In the genomic region with DNA sequence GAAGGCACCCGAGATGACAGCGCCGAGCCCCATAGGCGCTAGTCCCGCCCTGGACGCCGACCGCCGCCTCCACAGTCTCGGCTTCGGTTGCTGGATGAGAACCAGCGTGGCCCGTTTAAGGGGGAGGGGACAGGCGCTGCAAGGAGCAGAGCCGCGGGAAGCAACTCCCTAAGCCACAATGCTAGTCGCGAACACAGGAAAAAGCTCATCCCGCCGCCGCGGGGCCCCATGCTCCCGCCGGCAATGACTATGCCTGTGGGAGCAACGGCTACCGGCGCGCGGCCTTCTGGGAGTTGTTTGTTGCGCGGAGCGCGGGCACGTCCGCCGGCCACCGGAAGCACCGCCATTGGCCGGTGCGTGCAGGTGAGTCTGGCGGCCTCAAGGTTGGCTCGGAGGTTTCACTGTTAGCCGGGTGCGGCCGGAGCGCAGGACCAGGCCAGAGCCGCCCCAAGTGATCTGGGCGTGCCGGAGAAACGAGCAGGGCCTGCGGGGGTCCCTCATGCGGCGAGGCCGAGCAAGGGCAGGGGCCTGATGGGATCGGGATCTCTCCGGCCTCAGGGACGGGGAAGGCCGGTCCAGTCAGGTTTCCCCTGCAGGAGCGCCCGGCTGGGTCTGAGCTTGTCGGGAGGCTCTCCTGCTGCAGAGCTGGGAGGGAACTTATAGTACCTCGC, we compare ENCODE assay signal across 8 cellular contexts. TPM values are rescaled to one million over a fixed set of nuclear protein-coding genes. Genes with fewer than 3 reads are reported as not detected.
DNase-seq lines count a peak whose midpoint lies in the region; ATAC-seq and TF ChIP-seq lines count a peak whose summit lies in the region.

TSS of gene ZNF544 (plus strand) at position 331 of the 671 bp plus-strand sequence. CDS start 15,110 bp downstream, outside the sequence.

- peak in 1 of 2 donors; percentile 25 for TF ChIP-seq POLR2A in tibial nerve (IDR thresholded peaks at IDR 0.05)

- H3K27me3 ChIP-seq in DND-41 (ENCODE audit: insufficient read depth, low read length, poor library complexity) (no peaks in the 10 kb centered on the region), Loucy (ENCODE audit: insufficient read depth, low read length, poor library complexity, severe bottlenecking) (no peaks in the 10 kb centered on the region), SU-DHL-6 (ENCODE audit: low read length) (no peaks in the 10 kb centered on the region), tibial nerve (no peaks in the 10 kb centered on the region)

- H4K20me1 ChIP-seq in DND-41 (ENCODE audit: insufficient read depth, low read length) (no peaks in the 10 kb centered on the region), Loucy (ENCODE audit: insufficient read depth, low read length, poor library complexity, severe bottlenecking) (peaks cover 38% of the 10 kb centered on the region), SU-DHL-6 (ENCODE audit: low read depth, low read length) (no peaks in the 10 kb centered on the region; the same call in 1 of the 2 replicates)

- DNase-seq in DND-41 = peak; percentile 73
- peak; percentile 81 for DNase-seq in activated naive CD8-positive, alpha-beta T cell treated with anti-CD3 and anti-CD28 coated beads, Interleukin-2, amount 50 U/mL, for 24 hours
- DNase-seq in cardiac septum (ENCODE audit: low spot score) = peak; percentile 92
- DNase-seq in pons (ENCODE audit: low spot score) = peak; percentile 25
- DNase-seq in tibial nerve (ENCODE audit: low spot score in 2 of 2) = peak in 1 of 2 donors; percentile 9

- TF ChIP-seq CTCF in DND-41 (IDR thresholded peaks at IDR 0.05; ENCODE audit: borderline replicate concordance, extremely low read depth, low read length, poor library complexity, severe bottlenecking) = peak; percentile 26
- TF ChIP-seq CTCF in Loucy (conservative IDR thresholded peaks at IDR 0.05; ENCODE audit: low read length) = no peak
- no peak for TF ChIP-seq CTCF in SU-DHL-6 (IDR thresholded peaks at IDR 0.05; ENCODE audit: insufficient read depth, low read length, poor library complexity, severe bottlenecking)
- TF ChIP-seq CTCF in tibial nerve (IDR thresholded peaks at IDR 0.05) = no peak

- intact Hi-C loops in cardiac septum (cut with DNase I) = loop anchor here (1.0 kb wide), 1 partner anchor 50 kb away; the partner anchor contains the start of gene ZNF8

- ATAC-seq in DND-41 (ENCODE audit: insufficient read depth, low read depth) (peak; percentile 73), GM21737 (IDR thresholded peaks at IDR 0.05; ENCODE audit: unreplicated experiment) (peak; percentile 79)
- peak; percentile 91 for ATAC-seq in activated naive CD8-positive, alpha-beta T cell treated with anti-CD3 and anti-CD28 coated beads, Interleukin-2, amount 50 U/mL, for 24 hours

- WGBS in tibial nerve, 2 donors = 1 to 2% methylated on average over 12 to 47 of the region's 62 CpGs

- H3K27me3 Mint-ChIP-seq in activated naive CD8-positive, alpha-beta T cell treated with anti-CD3 and anti-CD28 coated beads, Interleukin-2, amount 50 U/mL, for 24 hours = no peaks in the 10 kb centered on the region

- H3K4me1 ChIP-seq in DND-41 (ENCODE audit: insufficient read depth, low read length) (peaks cover 30% of the 10 kb centered on the region), Loucy (ENCODE audit: insufficient read depth, low read length, poor library complexity, severe bottlenecking) (peaks cover 32% of the 10 kb centered on the region), tibial nerve (peaks cover 0 to 13% (median 4%) of the 10 kb centered on the region in 4 donors)

- H3K9me3 ChIP-seq in DND-41 (ENCODE audit: insufficient read depth, low read length, severe bottlenecking) = peaks cover 21% of the 10 kb centered on the region
- H3K9me3 ChIP-seq in Loucy (ENCODE audit: insufficient read depth, low read depth, low read length) = no peaks in the 10 kb centered on the region
- no peaks in the 10 kb centered on the region for H3K9me3 ChIP-seq in SU-DHL-6 (ENCODE audit: insufficient read depth, low read length)
- peaks cover 0 to 97% (median 16%) of the 10 kb centered on the region in 4 donors for H3K9me3 ChIP-seq in tibial nerve

- H3K36me3 ChIP-seq in DND-41 (ENCODE audit: insufficient read depth, low read length) (peaks cover 40% of the 10 kb centered on the region), Loucy (ENCODE audit: insufficient read depth, low read length) (peaks cover 22% of the 10 kb centered on the region; the same call in 1 of the 2 replicates), SU-DHL-6 (ENCODE audit: low read length) (peaks cover 16% of the 10 kb centered on the region; the same call in 1 of the 2 replicates), tibial nerve (peaks cover 0 to 48% (median 8%) of the 10 kb centered on the region in 3 donors)

- H3F3A ChIP-seq in Loucy (ENCODE audit: low read depth) (no peaks in the 10 kb centered on the region), SU-DHL-6 (ENCODE audit: insufficient read depth) (no peaks in the 10 kb centered on the region)

- H2AFZ ChIP-seq in DND-41 (ENCODE audit: low read depth, low read length) (peak within 1 kb of the TSS; percentile 72), Loucy (ENCODE audit: low read length) (peak within 1 kb of the TSS; percentile 96), SU-DHL-6 (ENCODE audit: low read depth, low read length, severe bottlenecking) (peak within 1 kb of the TSS; percentile 90)

- H3K27ac ChIP-seq in DND-41 (ENCODE audit: low read length) (peak within 1 kb of the TSS; percentile 90), SU-DHL-6 (ENCODE audit: low read depth, low read length) (peak within 1 kb of the TSS; percentile 77), tibial nerve (peak within 1 kb of the TSS; percentile 58 to 79 (median 74))

- H3K27ac Mint-ChIP-seq in activated naive CD8-positive, alpha-beta T cell treated with anti-CD3 and anti-CD28 coated beads, Interleukin-2, amount 50 U/mL, for 24 hours = peak within 1 kb of the TSS; percentile 85

- H3K9me3 Mint-ChIP-seq in activated naive CD8-positive, alpha-beta T cell treated with anti-CD3 and anti-CD28 coated beads, Interleukin-2, amount 50 U/mL, for 24 hours = peaks cover 54% of the 10 kb centered on the region

- TF ChIP-seq EP300 in tibial nerve (IDR thresholded peaks at IDR 0.05) = peak in 1 of 2 donors; percentile 56

- peak within 1 kb of the TSS; percentile 42 to 60; a peak in 3 of 4 replicates for H3K4me3 ChIP-seq in DND-41 (ENCODE audit: low read depth in 1 of 2, low read length in 2 of 2)
- H3K4me3 ChIP-seq in Loucy (ENCODE audit: low read length, poor library complexity, severe bottlenecking) = peak within 1 kb of the TSS; percentile 96
- H3K4me3 ChIP-seq in SU-DHL-6 (ENCODE audit: insufficient read depth, low read length, poor library complexity, severe bottlenecking) = peak within 1 kb of the TSS; percentile 99
- peak within 1 kb of the TSS; percentile 62 to 81 (median 67) for H3K4me3 ChIP-seq in tibial nerve

- H3K4me2 ChIP-seq in DND-41 (ENCODE audit: insufficient read depth, low read length) = peak within 1 kb of the TSS; percentile 77
- peak within 1 kb of the TSS; percentile 97 for H3K4me2 ChIP-seq in Loucy (ENCODE audit: low read depth, low read length, poor library complexity, severe bottlenecking)
- H3K4me2 ChIP-seq in SU-DHL-6 (ENCODE audit: low read depth, low read length, poor library complexity, severe bottlenecking) = peak within 1 kb of the TSS; percentile 78

- H3K4me3 Mint-ChIP-seq in activated naive CD8-positive, alpha-beta T cell treated with anti-CD3 and anti-CD28 coated beads, Interleukin-2, amount 50 U/mL, for 24 hours = peak within 1 kb of the TSS; percentile 86

- peaks cover 30% of the 10 kb centered on the region for H3K4me1 Mint-ChIP-seq in activated naive CD8-positive, alpha-beta T cell treated with anti-CD3 and anti-CD28 coated beads, Interleukin-2, amount 50 U/mL, for 24 hours

- H3K9me2 ChIP-seq in Loucy (replicated peaks; ENCODE audit: low read depth, low read length) = no peaks in the 10 kb centered on the region
- H3K9me2 ChIP-seq in SU-DHL-6 (replicated peaks; ENCODE audit: insufficient read depth, low read length) = no peaks in the 10 kb centered on the region

- H3K79me2 ChIP-seq in DND-41 (ENCODE audit: insufficient read depth, low read length) (peaks cover 40% of the 10 kb centered on the region), Loucy (ENCODE audit: insufficient read depth, low read length) (peaks cover 67% of the 10 kb centered on the region), SU-DHL-6 (ENCODE audit: insufficient read depth, low read length) (peaks cover 37% of the 10 kb centered on the region)

- H3K9ac ChIP-seq in DND-41 (ENCODE audit: low read depth, low read length) = peak within 1 kb of the TSS; percentile 76
- peak within 1 kb of the TSS; percentile 97 for H3K9ac ChIP-seq in Loucy (ENCODE audit: low read depth, low read length, poor library complexity, severe bottlenecking)
- peak within 1 kb of the TSS; percentile 94 for H3K9ac ChIP-seq in SU-DHL-6 (ENCODE audit: low read length)

- H3K36me3 Mint-ChIP-seq in activated naive CD8-positive, alpha-beta T cell treated with anti-CD3 and anti-CD28 coated beads, Interleukin-2, amount 50 U/mL, for 24 hours (ENCODE audit: low read depth) = peaks cover 56% of the 10 kb centered on the region

RNA-seq across cellular contexts. Expression of gene ZNF544, which starts in this region (rescaled TPM):
- total RNA-seq in cardiac septum (28.1 TPM), tibial nerve (10 to 100 TPM; 35.2 to 55.2 (median 53.3) TPM)
